8 cellular contexts compared by ENCODE assay signal in genomic region chr22:39388261-39389011, GRCh38. TPM values are rescaled to one million over a fixed set of nuclear protein-coding genes. Genes with fewer than 3 reads are reported as not detected.
A peak's percentile ranks its signal among the peaks of the same experiment; 100 is the strongest.
DNase-seq lines count a peak whose midpoint lies in the region; ATAC-seq and TF ChIP-seq lines count a peak whose summit lies in the region.

No MANE protein-coding gene starts in this region.

- POLR2A ChIA-PET in CD8-positive, alpha-beta T cell (lab: Charles Lee) = interaction anchor here (1.2 to 1.4 kb wide), 2 partner anchors 11 to 24 kb away, joined by 4 read pairs; partner anchors contain the start of gene TAB1

- peak; percentile 89 for ATAC-seq in CD8-positive, alpha-beta T cell
- peak; percentile 59 for ATAC-seq in HG02885 (IDR thresholded peaks at IDR 0.05; ENCODE audit: poor library complexity, unreplicated experiment)
- peak; percentile 91 for ATAC-seq in RWPE2 (ENCODE audit: low read depth)
- ATAC-seq in Right ventricle myocardium superior (ENCODE audit: poor library complexity) = peak; percentile 95
- ATAC-seq in thoracic aorta (ENCODE audit: insufficient number of reproducible peaks, low FRiP score, low read depth) = no peak
- no peak for ATAC-seq in HG03025 (IDR thresholded peaks at IDR 0.05; ENCODE audit: low FRiP score, unreplicated experiment)

- TF ChIP-seq CTCF in CD8-positive, alpha-beta T cell (IDR thresholded peaks at IDR 0.05) = no peak
- TF ChIP-seq CTCF in RWPE2 (IDR thresholded peaks at IDR 0.05; ENCODE audit: poor library complexity, severe bottlenecking) (no peak), parathyroid adenoma (IDR thresholded peaks at IDR 0.05) (no peak), thoracic aorta (IDR thresholded peaks at IDR 0.05) (no peak)

- H3K27me3 Mint-ChIP-seq in CD8-positive, alpha-beta T cell (ENCODE audit: low read depth) = no peaks in the 10 kb centered on the region
- no peaks in the 10 kb centered on the region for H3K27me3 Mint-ChIP-seq in activated naive CD8-positive, alpha-beta T cell

- H3K79me2 ChIP-seq in parathyroid adenoma = no peaks in the 10 kb centered on the region

- H3K9me3 Mint-ChIP-seq in CD8-positive, alpha-beta T cell = no peaks in the 10 kb centered on the region
- no peaks in the 10 kb centered on the region for H3K9me3 Mint-ChIP-seq in activated naive CD8-positive, alpha-beta T cell (ENCODE audit: low read depth)

- peak; percentile 58 to 87 (median 74) for DNase-seq in CD8-positive, alpha-beta T cell
- DNase-seq in RWPE2 (ENCODE audit: low spot score) (peak; percentile 84), Right ventricle myocardium superior (peak; percentile 91), thoracic aorta (ENCODE audit: low spot score) (peak; percentile 41)

- H3K9ac ChIP-seq in parathyroid adenoma = no peak overlapping the region

- H2AFZ ChIP-seq in parathyroid adenoma = peak overlapping the region; percentile 82

- peak overlapping the region; percentile 88 for H3K27ac ChIP-seq in CD8-positive, alpha-beta T cell (ENCODE audit: low read depth, low read length)
- H3K27ac ChIP-seq in RWPE2 (ENCODE audit: poor library complexity, severe bottlenecking) = no peak overlapping the region
- H3K27ac ChIP-seq in parathyroid adenoma = no peak overlapping the region
- H3K27ac ChIP-seq in thoracic aorta = no peak overlapping the region

- no peaks in the 10 kb centered on the region for H3K9me3 ChIP-seq in CD8-positive, alpha-beta T cell (ENCODE audit: low read length)
- H3K9me3 ChIP-seq in RWPE2 (ENCODE audit: severe bottlenecking) (no peaks in the 10 kb centered on the region), parathyroid adenoma (ENCODE audit: control insufficient read depth, low read length) (no peaks in the 10 kb centered on the region), thoracic aorta (no peaks in the 10 kb centered on the region)

- peaks cover 15% of the 10 kb centered on the region for H3K4me1 Mint-ChIP-seq in CD8-positive, alpha-beta T cell (ENCODE audit: low read depth)
- peaks cover 11% of the 10 kb centered on the region for H3K4me1 Mint-ChIP-seq in activated naive CD8-positive, alpha-beta T cell (ENCODE audit: low read depth)

- H3K36me3 Mint-ChIP-seq in CD8-positive, alpha-beta T cell = peaks cover 3% of the 10 kb centered on the region
- H3K36me3 Mint-ChIP-seq in activated naive CD8-positive, alpha-beta T cell = no peaks in the 10 kb centered on the region

- peak overlapping the region; percentile 90 for H3K27ac Mint-ChIP-seq in CD8-positive, alpha-beta T cell
- peak overlapping the region; percentile 80 for H3K27ac Mint-ChIP-seq in activated naive CD8-positive, alpha-beta T cell

- H3K27me3 ChIP-seq in CD8-positive, alpha-beta T cell (ENCODE audit: insufficient read depth, low read length) = no peaks in the 10 kb centered on the region
- no peaks in the 10 kb centered on the region for H3K27me3 ChIP-seq in RWPE2 (ENCODE audit: insufficient read depth, poor library complexity, severe bottlenecking)
- no peaks in the 10 kb centered on the region for H3K27me3 ChIP-seq in parathyroid adenoma (ENCODE audit: control insufficient read depth, insufficient read depth, low read length)
- no peaks in the 10 kb centered on the region for H3K27me3 ChIP-seq in thoracic aorta (replicated peaks; ENCODE audit: insufficient read depth)

- peaks cover 13% of the 10 kb centered on the region for H3K4me1 ChIP-seq in CD8-positive, alpha-beta T cell (ENCODE audit: insufficient read depth, low read length)
- no peaks in the 10 kb centered on the region for H3K4me1 ChIP-seq in RWPE2 (ENCODE audit: insufficient read depth, poor library complexity, severe bottlenecking)
- no peaks in the 10 kb centered on the region for H3K4me1 ChIP-seq in parathyroid adenoma
- H3K4me1 ChIP-seq in thoracic aorta (ENCODE audit: control insufficient read depth in 1 of 2, low read depth in 2 of 2) = peaks cover 0 to 5% of the 10 kb centered on the region in 2 donors

- H3K4me3 ChIP-seq in CD8-positive, alpha-beta T cell (ENCODE audit: low read depth, low read length) = peak overlapping the region; percentile 86
- peak overlapping the region; percentile 30 for H3K4me3 ChIP-seq in RWPE2 (ENCODE audit: severe bottlenecking)
- peak overlapping the region; percentile 60 for H3K4me3 ChIP-seq in parathyroid adenoma (ENCODE audit: low read depth, low read length)
- peak overlapping the region; percentile 78 for H3K4me3 ChIP-seq in thoracic aorta

- no peaks in the 10 kb centered on the region for H3K36me3 ChIP-seq in CD8-positive, alpha-beta T cell (ENCODE audit: insufficient read depth, low read length)
- H3K36me3 ChIP-seq in RWPE2 (ENCODE audit: low read depth) (no peaks in the 10 kb centered on the region), parathyroid adenoma (ENCODE audit: control insufficient read depth, insufficient read depth, low read length) (no peaks in the 10 kb centered on the region), thoracic aorta (no peaks in the 10 kb centered on the region)

- peak overlapping the region; percentile 84 for H3K4me3 Mint-ChIP-seq in CD8-positive, alpha-beta T cell
- peak overlapping the region; percentile 84 for H3K4me3 Mint-ChIP-seq in activated naive CD8-positive, alpha-beta T cell

- CTCF ChIA-PET in CD8-positive, alpha-beta T cell (lab: Charles Lee) = interaction anchor here (0.6 to 1.6 kb wide), 2 partner anchors 11 to 72 kb away, joined by 5 to 7 read pairs; partner anchors contain the start of gene TAB1

- intact Hi-C loops in CD8-positive, alpha-beta T cell (cut with DNase I, micrococcal nuclease) = loop anchor here in 1 of 2 experiments (1.0 kb wide), 1 partner anchor 11 kb away; the partner anchor contains the start of gene TAB1
- intact Hi-C loops in Right ventricle myocardium superior (cut with DNase I) = no loop called here

- H3K4me2 ChIP-seq in parathyroid adenoma (ENCODE audit: low read length) = peak overlapping the region; percentile 93

RNA-seq across cellular contexts. Expression of gene TAB1, which starts 11.1 kb away (rescaled TPM):
- 10 to 100 TPM; 15.3 to 16.5 TPM for total RNA-seq in CD8-positive, alpha-beta T cell
- 17.3 TPM for total RNA-seq in Right ventricle myocardium superior
- 10 to 100 TPM; 14.5 to 21.4 TPM for total RNA-seq in thoracic aorta

RNA-seq across cellular contexts. Expression of gene SYNGR1, which starts 38.6 kb away (rescaled TPM):
- total RNA-seq in CD8-positive, alpha-beta T cell = 1 to 10 TPM; 1.9 to 2.6 TPM
- total RNA-seq in Right ventricle myocardium superior = 32.2 TPM
- 10 to 100 TPM in 1 of 2 donors, 1 to 10 TPM in 1; 9.1 to 12.9 TPM for total RNA-seq in thoracic aorta

Comparison
In these comparisons a context has a peak if more than half of its experiments do, and no peak if none do; other contexts are left out.
1. ATAC-seq: peak in CD8-positive, alpha-beta T cell (single experiment), HG02885 (single experiment), RWPE2 (single experiment) and Right ventricle myocardium superior (single experiment); none in thoracic aorta (single experiment) and HG03025 (single experiment).
2. DNase-seq: peak in every context shown above with its lines; median percentile 91 in Right ventricle myocardium superior; 84 in RWPE2; 74 in CD8-positive, alpha-beta T cell; 41 in thoracic aorta.
3. H3K4me3 ChIP-seq: peak in every context shown above with its lines; median percentile 86 in CD8-positive, alpha-beta T cell; 78 in thoracic aorta; 60 in parathyroid adenoma; 30 in RWPE2.